Comparison of ENCODE assay signal across 15 cellular contexts in genomic region chr9:5688109-5688508, GRCh38. TPM values are rescaled to one million over a fixed set of nuclear protein-coding genes. Genes with fewer than 3 reads are reported as not detected.
DNase-seq lines count a peak whose midpoint lies in the region; ATAC-seq and TF ChIP-seq lines count a peak whose summit lies in the region.
"Had no signal": no experiment of that assay in that cellular context is flagged by ENCODE, and none has a peak within 500 bp of the region (broad histone marks: within the 10 kb centered on the region; RNA-seq: fewer than 3 reads in every experiment).

No MANE protein-coding gene starts in this region.

- DNase-seq in EH (ENCODE audit: low read depth) (peak; percentile 34), IMR-90 (peak; percentile 31), brain microvascular endothelial cell (peak; percentile 58), kidney tubule cell (ENCODE audit: low spot score) (peak; percentile 36), cerebellum (ENCODE audit: low spot score) (no peak), inferior parietal cortex (ENCODE audit: extremely low spot score) (no peak), SIG-M5 treated with dmso at 0.1 percent for 504 hours (lab: John Stamatoyannopoulos, UW; ENCODE audit: unreplicated experiment) (no peak)
- DNase-seq: activated gamma-delta T cell; DMS153; left ventricle myocardium superior; naive thymus-derived CD4-positive, alpha-beta T cell; NCI-H2227 treated with DMSO at 0.1 percent for 48 hours; stimulated activated CD4-positive, alpha-beta T cell treated with anti-CD3 and anti-CD28 coated beads, Interleukin-1b, Interleukin-23, amount 100 ng/mL, for 48 hours had no signal

- H3K9ac ChIP-seq in IMR-90 (ENCODE audit: low read depth, low read length): no peak overlapping the region

- TF ChIP-seq CTCF in IMR-90 (conservative IDR thresholded peaks at IDR 0.05; ENCODE audit: low read depth, low read length): no peak
- TF ChIP-seq CTCF in brain microvascular endothelial cell (IDR thresholded peaks at IDR 0.05; ENCODE audit: low read depth, low read length, missing control alignments): no peak

- H2BK15ac ChIP-seq in IMR-90 (ENCODE audit: low read depth, low read length): no peak overlapping the region

- H3K4ac ChIP-seq in IMR-90 (ENCODE audit: low read depth, low read length): no peak overlapping the region; the same call in 1 of the 2 replicates

- H3K27me3 ChIP-seq in IMR-90 (ENCODE audit: control insufficient read depth, insufficient read depth, low read length) (no peaks in the 10 kb centered on the region), brain microvascular endothelial cell (replicated peaks) (no peaks in the 10 kb centered on the region)
- H3K27me3 ChIP-seq: hepatocyte had no signal

- H2AK5ac ChIP-seq in IMR-90 (ENCODE audit: low read depth, low read length): no peak overlapping the region

- H3K23ac ChIP-seq in IMR-90 (ENCODE audit: low read depth, low read length): 0 out of 2 replicates have a peak overlapping the region, but pooled peaks have one; percentile 8

- H3K14ac ChIP-seq in IMR-90 (replicated peaks; ENCODE audit: low read depth, low read length): no peak overlapping the region

- no peak for TF ChIP-seq RAD21 in IMR-90 (IDR thresholded peaks at IDR 0.05; ENCODE audit: low read length)

- H2AK9ac ChIP-seq in IMR-90 (replicated peaks; ENCODE audit: low read depth, low read length, poor library complexity): no peak overlapping the region

- WGBS in IMR-90 (ENCODE audit: extremely low coverage in 2 of 2, insufficient read length in 1 of 2), 2 experiments: no CpG with 5 or more reads among the region's 1 CpG

- ATAC-seq in IMR-90 (ENCODE audit: low read depth): no peak
- ATAC-seq in GM19035 (IDR thresholded peaks at IDR 0.05; ENCODE audit: unreplicated experiment): no peak
- ATAC-seq: left ventricle myocardium superior; naive thymus-derived CD4-positive, alpha-beta T cell had no signal

- H3K4me2 ChIP-seq in IMR-90 (ENCODE audit: low read depth, low read length): peak overlapping the region; percentile 33; the same call in 1 of the 2 replicates
- H3K4me2 ChIP-seq: hepatocyte had no signal

- no peak overlapping the region for H2AFZ ChIP-seq in IMR-90 (replicated peaks; ENCODE audit: low read length, poor library complexity)
- H2AFZ ChIP-seq: hepatocyte had no signal

- H4K20me1 ChIP-seq in IMR-90 (ENCODE audit: insufficient read depth, low read length): peaks cover 8% of the 10 kb centered on the region

- no peak overlapping the region for H4K91ac ChIP-seq in IMR-90 (ENCODE audit: insufficient read depth, low read depth, low read length)

- no peak for TF ChIP-seq POLR2A in IMR-90 (IDR thresholded peaks at IDR 0.05; ENCODE audit: low read depth, low read length)

- CTCF ChIA-PET in IMR-90 (lab: Yijun Ruan, JAX): no interaction called here

- peak overlapping the region; percentile 23; the same call in 1 of the 2 replicates for H3K18ac ChIP-seq in IMR-90 (ENCODE audit: low read depth, low read length)

- H3K36me3 ChIP-seq in IMR-90 (ENCODE audit: control insufficient read depth, insufficient read depth, low read length) (0 out of 2 replicates have a peak, but pooled peaks cover 1% of the 10 kb centered on the region), brain microvascular endothelial cell (replicated peaks) (no peaks in the 10 kb centered on the region)

- no peak overlapping the region for H2BK20ac ChIP-seq in IMR-90 (ENCODE audit: low read depth, low read length)

- intact Hi-C loops in IMR-90 (cut with micrococcal nuclease): no loop called here

- no peaks in the 10 kb centered on the region; the same call in 1 of the 2 replicates for H3K9me1 ChIP-seq in IMR-90 (ENCODE audit: insufficient read depth, low read length)

- H3K9me3 ChIP-seq in IMR-90 (ENCODE audit: control insufficient read depth, insufficient read depth, low read length): peaks cover 3% of the 10 kb centered on the region; the same call in 1 of the 2 replicates

- H3K4me3 ChIP-seq in IMR-90 (ENCODE audit: insufficient read depth, low read depth, low read length): no peak overlapping the region
- H3K4me3 ChIP-seq in brain microvascular endothelial cell (ENCODE audit: low read depth, low read length): no peak overlapping the region
- H3K4me3 ChIP-seq: hepatocyte had no signal

- H3K56ac ChIP-seq in IMR-90 (ENCODE audit: extremely low read depth, insufficient read depth, low read length): no peak overlapping the region

- BruUV-seq in IMR-90 (replicated peaks; lab: Mats Ljungman, UMichigan): no TSS peak

- H2BK120ac ChIP-seq in IMR-90 (ENCODE audit: low read depth, low read length): no peak overlapping the region

- H4K5ac ChIP-seq in IMR-90 (ENCODE audit: low read depth, low read length): no peak overlapping the region

- H4K8ac ChIP-seq in IMR-90 (ENCODE audit: low read depth in 2 of 2, low read length in 2 of 2): no peak overlapping the region

- dilution Hi-C loops in IMR-90 (cut with HindIII; ENCODE audit: low sequenced_read_pairs, unreplicated experiment): no loop called here

- H3K27ac ChIP-seq in IMR-90 (ENCODE audit: insufficient read depth, low read length): no peak overlapping the region; the same call in 1 of the 2 replicates
- no peak overlapping the region for H3K27ac ChIP-seq in brain microvascular endothelial cell
- H3K27ac ChIP-seq: hepatocyte had no signal

- H3K4me1 ChIP-seq in IMR-90 (ENCODE audit: control insufficient read depth, insufficient read depth, low read length): peaks cover 6% of the 10 kb centered on the region

- in situ Hi-C loops in IMR-90 (cut with MboI; ENCODE audit: low sequenced_read_pairs) (no loop called here), brain microvascular endothelial cell (cut with HindIII; ENCODE audit: low pct_ligation_motif_present, low sequenced_read_pairs) (no loop called here)

- peaks cover 4 to 18% of the 10 kb centered on the region in 2 experiments; a peak in 3 of 4 replicates for H3K79me1 ChIP-seq in IMR-90 (ENCODE audit: low read depth in 1 of 2, low read length in 2 of 2)

- POLR2A ChIA-PET in IMR-90 (lab: Charles Lee; ENCODE audit: unreplicated experiment): no interaction called here

- peak overlapping the region; percentile 62 for H2BK5ac ChIP-seq in IMR-90 (ENCODE audit: low read depth, low read length, poor library complexity, severe bottlenecking)

TF ChIP-seq in IMR-90, 13 proteins besides CTCF, POLR2A, EP300 and RAD21:
- TF ChIP-seq BHLHE40 (IDR thresholded peaks at IDR 0.05; ENCODE audit: low read depth, low read length) (no peak), MAZ (IDR thresholded peaks at IDR 0.05; ENCODE audit: borderline replicate concordance, low read depth, low read length) (no peak), CEBPB (IDR thresholded peaks at IDR 0.05; ENCODE audit: low read depth, low read length) (no peak), RFX5 (IDR thresholded peaks at IDR 0.05; ENCODE audit: low read depth, low read length) (no peak), RCOR1 (IDR thresholded peaks at IDR 0.05; ENCODE audit: insufficient replicate concordance, low read length) (no peak), CHD1 (IDR thresholded peaks at IDR 0.05; ENCODE audit: low read depth, low read length) (no peak), MXI1 (IDR thresholded peaks at IDR 0.05; ENCODE audit: borderline replicate concordance, low read depth, low read length) (no peak), ELK1 (IDR thresholded peaks at IDR 0.05; ENCODE audit: borderline replicate concordance, low read depth, low read length) (no peak), SMC3 (IDR thresholded peaks at IDR 0.05; ENCODE audit: low read depth, low read length) (no peak), FOS (IDR thresholded peaks at IDR 0.05; ENCODE audit: low read depth, low read length) (no peak), MAFK (IDR thresholded peaks at IDR 0.05; ENCODE audit: low read depth, low read length) (no peak), USF2 (IDR thresholded peaks at IDR 0.05; ENCODE audit: low read depth, low read length) (no peak), NFE2L2 (IDR thresholded peaks at IDR 0.05; ENCODE audit: low read depth, low read length) (no peak)

RNA-seq across cellular contexts. Expression of gene RIC1, which starts 59.2 kb away (rescaled TPM):
- total RNA-seq in IMR-90 (2012; rRNA removed) (68.6 and 76.9 TPM in 2 replicates), cerebellum (33.8 TPM)
- 25.5 and 28.8 TPM in 2 replicates for polyA plus RNA-seq in IMR-90 (2012; rRNA removed)
- 8.9 and 9.9 TPM in 2 replicates for polyA plus RNA-seq in IMR-90 (2012; cell fraction: cytosol; rRNA removed)
- polyA plus RNA-seq in IMR-90 (2012; cell fraction: nucleus; rRNA removed; ENCODE audit: low replicate concordance): 18.0 and 107 TPM in 2 replicates

Comparison
In these comparisons a context has a peak if more than half of its experiments do, and no peak if none do; other contexts are left out.
1. DNase-seq: peak in EH (single experiment), IMR-90 (single experiment), brain microvascular endothelial cell (single experiment) and kidney tubule cell (single experiment); none in cerebellum (single experiment), inferior parietal cortex (single experiment) and SIG-M5 treated with dmso at 0.1 percent for 504 hours (single experiment).